In the genomic region with DNA sequence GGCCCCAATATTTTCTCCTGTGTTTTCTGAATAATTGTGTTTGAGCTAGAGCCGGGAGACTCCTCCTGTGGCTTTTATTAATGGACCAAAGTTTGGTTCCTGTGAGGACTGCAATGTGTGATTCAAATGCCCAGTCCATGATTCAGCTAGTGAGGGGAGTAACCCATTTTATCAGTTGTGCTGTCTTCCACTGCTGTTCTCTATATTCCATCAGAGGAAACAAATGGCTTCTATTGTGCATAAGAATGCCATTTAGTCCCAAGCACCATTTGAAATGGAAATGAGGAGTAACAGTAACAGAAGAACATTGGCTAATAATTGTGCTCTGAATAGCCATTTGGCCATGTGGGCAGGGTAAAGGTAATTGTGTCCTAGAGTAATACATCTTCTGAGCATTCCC, we compare ENCODE assay signal across 17 cellular contexts.
"Had no signal": no experiment of that assay in that cellular context is flagged by ENCODE, and none has a peak within 500 bp of the region (broad histone marks: within the 10 kb centered on the region; RNA-seq: fewer than 3 reads in every experiment).

No MANE protein-coding gene starts in this region.

- H3K9me3 ChIP-seq: breast epithelium, prostate gland, testis, upper lobe of left lung had no signal

- H3K27ac ChIP-seq: breast epithelium, coronary artery, prostate gland, skin epidermis, testis, upper lobe of left lung had no signal

- H3K4me3 ChIP-seq: breast epithelium, coronary artery, lung, prostate gland, skin epidermis, testis, upper lobe of left lung had no signal

- H3K4me1 ChIP-seq: breast epithelium, prostate gland, testis, upper lobe of left lung had no signal

- DNase-seq: activated CD4-positive, alpha-beta T cell treated with anti-CD3 and anti-CD28 coated beads, Interleukin-2, amount 10 ng/mL, durations not matched to agents 24 days and 14 days; activated CD8-positive, alpha-beta T cell treated with anti-CD3 and anti-CD28 coated beads for 36 hours; activated naive CD4-positive, alpha-beta T cell treated with anti-CD3 and anti-CD28 coated beads for 36 hours; activated T-cell treated with anti-CD3 and anti-CD28 coated beads, Interleukin-2, amount 50 U/mL, for 4 hours; aorta; effector CD4-positive, alpha-beta T cell; islet precursor cell; nephron progenitor cell; right cardiac atrium; T1000; testis; upper lobe of left lung had no signal

- H3K36me3 ChIP-seq: breast epithelium, prostate gland, upper lobe of left lung had no signal

- H3K27me3 ChIP-seq: breast epithelium, testis, upper lobe of left lung had no signal
